In the genomic region with DNA sequence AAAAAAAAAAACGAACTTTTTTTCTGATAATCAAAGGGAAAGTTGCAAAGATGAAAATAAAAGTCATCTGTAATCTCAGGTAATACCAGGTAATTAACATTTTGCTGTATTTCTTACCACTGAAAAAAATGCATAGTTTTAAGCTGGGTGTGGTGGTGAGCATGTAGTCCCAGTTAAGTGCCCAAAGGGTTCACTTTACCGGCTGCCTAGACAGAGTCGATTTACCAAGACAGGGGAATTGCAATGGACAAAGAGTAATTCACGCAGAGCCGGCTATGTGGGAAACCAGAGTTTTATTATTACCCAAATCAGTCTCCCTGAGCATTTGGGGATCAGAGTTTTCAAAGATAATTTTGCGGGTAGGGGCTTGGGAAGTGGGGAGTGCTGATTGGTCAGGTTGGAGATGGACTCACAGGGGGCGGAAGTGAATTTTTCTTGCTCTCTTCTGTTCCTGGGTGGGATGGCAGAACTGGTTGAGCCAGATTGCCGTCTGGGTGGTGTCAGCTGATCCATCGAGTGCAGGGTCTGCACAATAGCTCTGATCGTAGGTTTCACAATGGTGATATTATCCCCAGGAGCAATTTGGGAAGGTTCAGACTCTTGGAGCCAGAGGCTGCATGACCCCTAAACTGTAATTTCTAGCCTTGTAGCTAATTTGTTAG, we compare ENCODE assay signal across 15 cellular contexts. TPM values are rescaled to one million over a fixed set of nuclear protein-coding genes. Genes with fewer than 3 reads are reported as not detected.
A peak's percentile ranks its signal among the peaks of the same experiment; 100 is the strongest.
DNase-seq lines count a peak whose midpoint lies in the region.
"Had no signal": no experiment of that assay in that cellular context is flagged by ENCODE, and none has a peak within 500 bp of the region (broad histone marks: within the 10 kb centered on the region; RNA-seq: fewer than 3 reads in every experiment).

No MANE protein-coding gene starts in this region.

- H2AFZ ChIP-seq in trophoblast cell (ENCODE audit: insufficient read depth, low read length, poor library complexity) = peak overlapping the region; percentile 33

- no CpG with 5 or more reads among the region's 10 CpGs for WGBS in trophoblast cell (ENCODE audit: extremely low coverage, insufficient coverage, insufficient read length)

- peak overlapping the region; percentile 71 for H2BK5ac ChIP-seq in trophoblast cell (ENCODE audit: low read depth, low read length, poor library complexity)

- peaks cover 21% of the 10 kb centered on the region for H3K4me1 ChIP-seq in iPS-18a (ENCODE audit: control insufficient read depth, low read depth, low read length)
- H3K4me1 ChIP-seq in trophoblast cell (ENCODE audit: control insufficient read depth in 1 of 2, insufficient read depth in 2 of 2, low read length in 2 of 2) = peaks cover 5 to 11% of the 10 kb centered on the region in 2 experiments
- H3K4me1 ChIP-seq: BLaER1 had no signal

- peak overlapping the region; percentile 65 for H4K91ac ChIP-seq in trophoblast cell (ENCODE audit: low read depth, low read length)

- peak overlapping the region; percentile 58 for H2BK120ac ChIP-seq in trophoblast cell (ENCODE audit: insufficient read depth, low read length, poor library complexity)

- H2AK5ac ChIP-seq in trophoblast cell (ENCODE audit: low read length) = no peak overlapping the region

- no peak overlapping the region for H3K4ac ChIP-seq in trophoblast cell (ENCODE audit: low read depth, low read length)

- no peak overlapping the region for H3K18ac ChIP-seq in trophoblast cell (ENCODE audit: low read length)

- H3K36me3 ChIP-seq in iPS-18a (ENCODE audit: control insufficient read depth, low read depth, low read length) (no peaks in the 10 kb centered on the region), trophoblast cell (ENCODE audit: control insufficient read depth in 1 of 2, insufficient read depth in 2 of 2, low read length in 2 of 2) (no peaks in the 10 kb centered on the region)

- peak overlapping the region; percentile 26 for H3K4me2 ChIP-seq in trophoblast cell (ENCODE audit: low read length)
- H3K4me2 ChIP-seq: BLaER1 had no signal

- H3K23ac ChIP-seq in trophoblast cell (ENCODE audit: low read length) = no peak overlapping the region

- H3K79me2 ChIP-seq in trophoblast cell (ENCODE audit: control insufficient read depth, insufficient read depth, low read length, poor library complexity) = no peaks in the 10 kb centered on the region

- H3K27me3 ChIP-seq in iPS-18a (ENCODE audit: control insufficient read depth, insufficient read depth, low read length) (no peaks in the 10 kb centered on the region), trophoblast cell (ENCODE audit: insufficient read depth, low read length) (no peaks in the 10 kb centered on the region)
- H3K27me3 ChIP-seq: BLaER1 had no signal

- H3K9ac ChIP-seq in iPS-18a (ENCODE audit: low read length) (peak overlapping the region; percentile 22), trophoblast cell (ENCODE audit: low read length) (no peak overlapping the region)
- H3K9ac ChIP-seq: BLaER1 had no signal

- peak overlapping the region; percentile 58 for H2BK12ac ChIP-seq in trophoblast cell (ENCODE audit: low read length)

- DNase-seq in NCI-H1105 (lab: John Stamatoyannopoulos, UW) (peak; percentile 6), NCI-H1105 treated with DMSO at 0.1 percent for 48 hours (lab: John Stamatoyannopoulos, UW) (no peak), NCI-H2227 (lab: John Stamatoyannopoulos, UW; ENCODE audit: unreplicated experiment) (peak; percentile 34), trophoblast cell (peak in 1 of 2 donors; percentile 8), SHP77 (lab: John Stamatoyannopoulos, UW) (no peak), NCI-H82 treated with DMSO at 0.1 percent for 48 hours (lab: John Stamatoyannopoulos, UW; ENCODE audit: unreplicated experiment) (no peak), NCI-H146 (lab: John Stamatoyannopoulos, UW) (no peak)
- DNase-seq: CD8-positive, alpha-beta memory T cell; H7; NCI-H1436 treated with DMSO at 0.1 percent for 48 hours; NCI-H2081 treated with DMSO at 0.1 percent for 48 hours; NCI-H446 treated with DMSO at 0.1 percent for 48 hours had no signal

- H3K4me3 ChIP-seq in iPS-18a (ENCODE audit: low read length) = peak overlapping the region; percentile 1
- H3K4me3 ChIP-seq in trophoblast cell (ENCODE audit: low read depth, low read length) = no peak overlapping the region
- H3K4me3 ChIP-seq: BLaER1 had no signal

- H3K9me3 ChIP-seq in iPS-18a (ENCODE audit: control insufficient read depth, low read depth, low read length) (no peaks in the 10 kb centered on the region), trophoblast cell (ENCODE audit: insufficient read depth, low read depth, low read length) (no peaks in the 10 kb centered on the region)
- H3K9me3 ChIP-seq: BLaER1 had no signal

- H3K27ac ChIP-seq in iPS-18a (ENCODE audit: low read length) (no peak overlapping the region), trophoblast cell (ENCODE audit: low read depth, low read length) (peak overlapping the region; percentile 63)
- H3K27ac ChIP-seq: 22Rv1, BLaER1 had no signal

- H4K8ac ChIP-seq in trophoblast cell (ENCODE audit: low read depth, low read length) = peak overlapping the region; percentile 77

- peaks cover 9% of the 10 kb centered on the region for H3K79me1 ChIP-seq in trophoblast cell (ENCODE audit: low read length)

- H3K14ac ChIP-seq in trophoblast cell (ENCODE audit: low read length) = peak overlapping the region; percentile 46

- H4K12ac ChIP-seq in trophoblast cell (ENCODE audit: low read depth, low read length) = no peak overlapping the region

RNA-seq across cellular contexts. Expression of a gene that starts 51.9 kb away (rescaled TPM):
- polyA plus RNA-seq in trophoblast cell (2013) = 34.5 and 35.5 TPM in 2 replicates

RNA-seq across cellular contexts. Expression of a gene that starts 53.5 kb away (rescaled TPM):
- polyA plus RNA-seq in trophoblast cell (2013) = 2.0 and 2.4 TPM in 2 replicates

Comparison
In these comparisons a context has a peak if more than half of its experiments do, and no peak if none do; other contexts are left out.
1. DNase-seq: peak in NCI-H1105 (single experiment) and NCI-H2227 (single experiment); none in NCI-H1105 treated with DMSO at 0.1 percent for 48 hours (single experiment), SHP77 (0 of 2), NCI-H82 treated with DMSO at 0.1 percent for 48 hours (single experiment) and NCI-H146 (single experiment).